In the genomic region with DNA sequence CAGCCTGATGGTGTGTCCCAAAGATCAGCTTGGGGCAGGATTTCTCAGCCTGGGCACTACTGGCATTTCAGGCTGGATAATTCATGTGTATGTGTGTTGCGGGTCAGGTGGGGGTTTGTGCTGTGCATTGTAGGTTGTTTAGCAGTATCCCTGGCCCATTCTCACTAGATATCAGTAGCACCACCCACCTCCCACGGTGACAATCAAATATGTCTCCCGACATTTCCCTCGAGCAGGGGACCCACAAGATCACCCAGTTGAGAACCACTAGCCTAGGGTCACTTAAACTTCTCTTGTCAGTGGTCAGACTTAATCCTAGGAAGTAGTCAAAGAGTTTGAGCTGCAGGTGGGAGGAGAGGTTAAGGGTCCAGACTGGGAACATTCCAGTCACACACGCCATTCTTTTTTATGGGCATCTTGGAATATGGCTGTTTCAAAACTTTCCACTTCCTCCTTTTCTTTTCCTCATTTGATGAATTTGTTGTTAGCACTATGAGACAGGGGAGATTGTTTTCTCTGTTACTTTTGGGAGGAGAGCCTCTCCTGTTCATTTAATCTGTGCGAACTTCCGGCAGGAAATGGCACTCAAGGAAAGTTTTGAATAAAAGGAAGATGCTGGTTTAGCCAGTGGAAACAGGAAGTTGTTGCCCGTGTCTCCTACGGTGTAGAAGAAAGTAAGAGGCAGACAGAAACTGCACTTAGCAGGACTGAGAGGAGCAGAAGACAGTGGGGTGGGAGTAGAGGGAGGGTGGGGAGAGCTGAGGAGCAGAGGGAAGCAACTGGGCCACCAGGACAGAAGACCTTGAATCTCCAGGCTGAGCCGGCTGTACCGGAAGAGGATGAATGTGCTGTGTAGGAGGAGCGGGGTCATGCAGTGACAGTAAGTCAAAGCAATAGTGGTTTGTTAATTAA, we compare ENCODE assay signal across 9 cellular contexts. TPM values are rescaled to one million over a fixed set of nuclear protein-coding genes. Genes with fewer than 3 reads are reported as not detected.
DNase-seq lines count a peak whose midpoint lies in the region; ATAC-seq, FAIRE-seq and TF ChIP-seq lines count a peak whose summit lies in the region.
"Had no signal": no experiment of that assay in that cellular context is flagged by ENCODE, and none has a peak within 500 bp of the region (broad histone marks: within the 10 kb centered on the region; RNA-seq: fewer than 3 reads in every experiment).

No MANE protein-coding gene starts in this region.

- no peak for TF ChIP-seq EP300 in K562 (IDR thresholded peaks at IDR 0.05; ENCODE audit: low read length)

- ATAC-seq in DND-41 (ENCODE audit: insufficient read depth, low read depth) (peak; percentile 84), K562 (peak; percentile 69), GM18867 (IDR thresholded peaks at IDR 0.05; ENCODE audit: unreplicated experiment) (no peak)

- FAIRE-seq in K562 (lab: Jason Lieb, UNC), result peak; percentile 69

- no peak overlapping the region for H3K9ac ChIP-seq in DND-41 (ENCODE audit: low read depth, low read length)
- no peak overlapping the region for H3K9ac ChIP-seq in SK-N-MC (ENCODE audit: insufficient read length)
- peak overlapping the region; percentile 80 to 86; a peak in 3 of 4 replicates for H3K9ac ChIP-seq in K562 (ENCODE audit: insufficient read depth in 1 of 2, low read depth in 2 of 2, low read length in 2 of 2)

- TF ChIP-seq CTCF in DND-41 (IDR thresholded peaks at IDR 0.05; ENCODE audit: borderline replicate concordance, extremely low read depth, low read length, poor library complexity, severe bottlenecking) (no peak), K562 (IDR thresholded peaks at IDR 0.05 in 2 of 3, conservative IDR thresholded peaks at IDR 0.05 in 1 of 3; ENCODE audit: insufficient read depth in 2 of 3, low read depth in 1 of 3, low read length in 3 of 3) (no peak)

- DNase-seq in DND-41 (peak; percentile 40), SK-N-MC (ENCODE audit: low read depth, low spot score) (peak; percentile 34), K562 (ENCODE audit: extremely low read depth in 1 of 4, low spot score in 3 of 4) (peak; percentile 26 to 77 (median 37)), pons (ENCODE audit: low spot score) (peak; percentile 46), cerebellar nuclear complex (lab: John Stamatoyannopoulos, UW) (no peak), globus pallidus (ENCODE audit: low spot score) (no peak), posterior cingulate gyrus (no peak)
- DNase-seq: left cardiac atrium had no signal

- POLR2A ChIA-PET in K562 (lab: Yijun Ruan, JAX), result interaction anchor here (0.6 to 1.5 kb wide), 5 partner anchors 17 to 131 kb away, joined by 3 to 4 read pairs (median 3); a partner anchor contains a TSS

- BruUV-seq in K562 (replicated peaks; lab: Mats Ljungman, UMichigan), result TSS peak; percentile 71

- H3K9me3 ChIP-seq in DND-41 (ENCODE audit: insufficient read depth, low read length, severe bottlenecking) (no peaks in the 10 kb centered on the region), SK-N-MC (ENCODE audit: low read depth, low read length) (no peaks in the 10 kb centered on the region), K562 (replicated peaks; ENCODE audit: control insufficient read depth, insufficient read depth, low read depth, low read length) (no peaks in the 10 kb centered on the region)

- peak; percentile 64 for TF ChIP-seq POLR2A in K562 (conservative IDR thresholded peaks at IDR 0.05)

- no peaks in the 10 kb centered on the region for H3K9me1 ChIP-seq in K562 (ENCODE audit: control insufficient read depth, insufficient read depth, low read length)

- H3K4me1 ChIP-seq in DND-41 (ENCODE audit: insufficient read depth, low read length) (peaks cover 10% of the 10 kb centered on the region), K562 (replicated peaks in 1 of 2; ENCODE audit: control insufficient read depth in 2 of 2, insufficient read depth in 2 of 2, low read length in 2 of 2) (peaks cover 7 to 18% of the 10 kb centered on the region in 2 experiments; a peak in 4 of 5 replicates)

- H4K20me1 ChIP-seq in DND-41 (ENCODE audit: insufficient read depth, low read length), result no peaks in the 10 kb centered on the region
- H4K20me1 ChIP-seq in K562 (replicated peaks; ENCODE audit: control insufficient read depth, insufficient read depth, low read length), result no peaks in the 10 kb centered on the region

- peak overlapping the region; percentile 81 for H2AFZ ChIP-seq in DND-41 (ENCODE audit: low read depth, low read length)
- H2AFZ ChIP-seq in K562 (ENCODE audit: low read depth, low read length), result peak overlapping the region; percentile 93

- H3K36me3 ChIP-seq in DND-41 (ENCODE audit: insufficient read depth, low read length), result no peaks in the 10 kb centered on the region
- no peaks in the 10 kb centered on the region for H3K36me3 ChIP-seq in SK-N-MC (ENCODE audit: insufficient read depth, low read length)
- H3K36me3 ChIP-seq in K562 (ENCODE audit: control insufficient read depth, insufficient read depth, low read length), result peaks cover 5% of the 10 kb centered on the region; the same call in 1 of the 3 replicates

- TF ChIP-seq RAD21 in K562 (CRISPR knock-in tag; conservative IDR thresholded peaks at IDR 0.05 in 1 of 2, IDR thresholded peaks at IDR 0.05 in 1 of 2), result no peak

- in situ Hi-C loops in K562 (cut with MboI), result loop anchor here (5.0 kb wide), 1 partner anchor 138 kb away; no protein-coding TSS in a partner anchor

- H3K79me2 ChIP-seq in DND-41 (ENCODE audit: insufficient read depth, low read length) (no peaks in the 10 kb centered on the region), K562 (ENCODE audit: control insufficient read depth, insufficient read depth, low read length) (peaks cover 55% of the 10 kb centered on the region)

- H3K27me3 ChIP-seq in DND-41 (ENCODE audit: insufficient read depth, low read length, poor library complexity), result no peaks in the 10 kb centered on the region
- no peaks in the 10 kb centered on the region for H3K27me3 ChIP-seq in K562 (ENCODE audit: control insufficient read depth in 2 of 2, insufficient read depth in 2 of 2, low read length in 2 of 2)

- CTCF ChIA-PET in K562 (lab: Yijun Ruan, JAX; ENCODE audit: low intra/inter-chr PET ratio), result no interaction called here

- H3K27ac ChIP-seq in DND-41 (ENCODE audit: low read length) (peak overlapping the region; percentile 55), SK-N-MC (no peak overlapping the region), K562 (ENCODE audit: extremely low read depth, low read depth, low read length) (peak overlapping the region; percentile 96)

- H3K4me3 ChIP-seq in DND-41 (ENCODE audit: low read depth in 1 of 2, low read length in 2 of 2), result no peak overlapping the region; a peak in 1 of 4 replicates
- H3K4me3 ChIP-seq in SK-N-MC, result peak overlapping the region; percentile 30; the same call in 1 of the 2 replicates
- peak overlapping the region; percentile 40 for H3K4me3 ChIP-seq in K562

- peak overlapping the region; percentile 46 for H3K4me2 ChIP-seq in DND-41 (ENCODE audit: insufficient read depth, low read length)
- H3K4me2 ChIP-seq in K562 (ENCODE audit: insufficient read depth, low read length), result peak overlapping the region; percentile 89

- intact Hi-C loops in K562 (cut with micrococcal nuclease), result loop anchor here (2.0 to 5.0 kb wide), 3 partner anchors 134 to 238 kb away; a partner anchor contains a TSS
- intact Hi-C loops in posterior cingulate gyrus (cut with DNase I), result no loop called here

- 3% methylated on average over 8 of the region's 12 CpGs for WGBS in K562 (ENCODE audit: insufficient coverage, low coverage, missing lambda C conversion rate)

TF ChIP-seq in K562, 482 proteins besides CTCF, POLR2A, EP300 and RAD21 (continues in another document):
- TF ChIP-seq, protein P1, sequence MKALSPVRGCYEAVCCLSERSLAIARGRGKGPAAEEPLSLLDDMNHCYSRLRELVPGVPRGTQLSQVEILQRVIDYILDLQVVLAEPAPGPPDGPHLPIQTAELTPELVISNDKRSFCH (CRISPR knock-in tag; IDR thresholded peaks at IDR 0.05), result no peak
- TF ChIP-seq, protein P1 (tag; IDR thresholded peaks at IDR 0.05), result 0 out of 2 replicates have a peak, but pooled peaks have one; percentile 46
- peak; percentile 71 for TF ChIP-seq SPI1 (IDR thresholded peaks at IDR 0.05; ENCODE audit: borderline replicate concordance, low read depth, low read length)
- no peak for TF ChIP-seq SMARCA5 (IDR thresholded peaks at IDR 0.05)
- TF ChIP-seq EGR1 (conservative IDR thresholded peaks at IDR 0.05), result peak; percentile 40
- peak; percentile 25; the same call in 1 of the 2 replicates for TF ChIP-seq GABPB1 (CRISPR knock-in tag; IDR thresholded peaks at IDR 0.05)
- TF ChIP-seq, protein P2, sequence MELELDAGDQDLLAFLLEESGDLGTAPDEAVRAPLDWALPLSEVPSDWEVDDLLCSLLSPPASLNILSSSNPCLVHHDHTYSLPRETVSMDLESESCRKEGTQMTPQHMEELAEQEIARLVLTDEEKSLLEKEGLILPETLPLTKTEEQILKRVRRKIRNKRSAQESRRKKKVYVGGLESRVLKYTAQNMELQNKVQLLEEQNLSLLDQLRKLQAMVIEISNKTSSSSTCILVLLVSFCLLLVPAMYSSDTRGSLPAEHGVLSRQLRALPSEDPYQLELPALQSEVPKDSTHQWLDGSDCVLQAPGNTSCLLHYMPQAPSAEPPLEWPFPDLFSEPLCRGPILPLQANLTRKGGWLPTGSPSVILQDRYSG (tag; conservative IDR thresholded peaks at IDR 0.05; ENCODE audit: low read depth), result peak; percentile 63; the same call in 1 of the 2 replicates

RNA-seq across cellular contexts. Expression of a gene that starts 17.6 kb away (rescaled TPM):
- total RNA-seq in K562 (2011; cell fraction: chromatin; rRNA removed; ENCODE audit: low replicate concordance), result 16.4 and 84.1 TPM in 2 replicates
- 24.0 and 28.2 TPM in 2 replicates for total RNA-seq in K562 (2011; cell fraction: nucleolus; rRNA removed)
- total RNA-seq in K562 (2011; cell fraction: nucleoplasm; rRNA removed), result 25.2 and 30.2 TPM in 2 replicates
- total RNA-seq in K562 (2014; rRNA removed) (21.3 and 45.1 TPM in 2 replicates), K562 (2014; rRNA removed; fragmentation: Illumina TruSeq; extraction: Trizol) (34.7 and 41.8 TPM in 2 replicates), K562 (2015; rRNA removed; fragmentation: Illumina TruSeq; extraction: Trizol) (30.1 and 34.7 TPM in 2 replicates), K562 (2021) (24.7 and 25.0 TPM in 2 replicates)
- polyA plus RNA-seq in K562 (2011; rRNA removed) (24.9 and 42.5 TPM in 2 replicates), K562 (2014; fragmentation: Illumina TruSeq; extraction: Trizol) (40.4 and 42.8 TPM in 2 replicates), K562 (2014; fragmentation: Nextera tagmentation; extraction: Ambion mirVana) (10 to 100 TPM; 13.9 to 17.0 TPM), K562 (2014; rRNA removed) (14.2 and 17.3 TPM in 2 replicates)
- polyA plus RNA-seq in K562 (2011; cell fraction: cytosol; rRNA removed), result 3.8 and 8.0 TPM in 2 replicates
- 20.7 and 27.0 TPM in 2 replicates for polyA plus RNA-seq in K562 (2011; cell fraction: nucleus; rRNA removed)
- polyA plus RNA-seq in K562 (2012), result 20.9 and 30.9 TPM in 2 replicates
- polyA minus RNA-seq in K562 (2011; rRNA and poly(A)+ RNA removed), result 21.3 and 30.5 TPM in 2 replicates
- polyA minus RNA-seq in K562 (2011; cell fraction: cytosol; rRNA and poly(A)+ RNA removed), result 16.7 and 23.3 TPM in 2 replicates
- polyA minus RNA-seq in K562 (2011; cell fraction: nucleus; rRNA and poly(A)+ RNA removed), result 13.7 and 44.5 TPM in 2 replicates

Comparison
In these comparisons a context has a peak if more than half of its experiments do, and no peak if none do; other contexts are left out.
1. DNase-seq: peak in DND-41 (single experiment), SK-N-MC (single experiment), K562 (4 of 4) and pons (single experiment); none in cerebellar nuclear complex (0 of 2), globus pallidus (single experiment) and posterior cingulate gyrus (0 of 10).
2. H3K4me3 ChIP-seq: peak in SK-N-MC (single experiment) and K562 (single experiment); none in DND-41 (0 of 2).
3. H3K9ac ChIP-seq: peak in K562 (2 of 2); none in DND-41 (single experiment) and SK-N-MC (single experiment).